27 cellular contexts compared by ENCODE assay signal in genomic region chr11:38345286-38345685, GRCh38.
DNase-seq lines count a peak whose midpoint lies in the region; ATAC-seq and TF ChIP-seq lines count a peak whose summit lies in the region.
"Had no signal": no experiment of that assay in that cellular context is flagged by ENCODE, and none has a peak within 500 bp of the region (broad histone marks: within the 10 kb centered on the region; RNA-seq: fewer than 3 reads in every experiment).

No MANE protein-coding gene starts in this region.

- H3K4me3 ChIP-seq in ACC112 (ENCODE audit: low read depth, low read length) (no peak overlapping the region), hepatocyte (no peak overlapping the region)
- H3K4me3 ChIP-seq: A549, body of pancreas, ovary had no signal

- no peak overlapping the region for H3K4me2 ChIP-seq in hepatocyte
- H3K4me2 ChIP-seq: A549, SK-N-SH had no signal

- DNase-seq in HT1080 (ENCODE audit: low read depth) (peak; percentile 6), astrocyte of the hippocampus (ENCODE audit: low read depth, low spot score) (peak; percentile 1), hepatocyte (ENCODE audit: low spot score) (peak; percentile 30), NCI-H2081 treated with DMSO at 0.1 percent for 48 hours (lab: John Stamatoyannopoulos, UW) (no peak)
- DNase-seq: activated CD4-positive, CD25-positive, alpha-beta regulatory T cell; activated CD8-positive, alpha-beta memory T cell treated with anti-CD3 and anti-CD28 coated beads, Interleukin-2, amount 10 ng/mL, durations not matched to agents 7 days and 5 days; activated gamma-delta T cell treated with Interleukin-2 at 50 U/mL for 16 hours; activated T-cell treated with anti-CD3 and anti-CD28 coated beads, Interleukin-2, amount 50 U/mL, for 4 hours; body of pancreas; CD4-positive, alpha-beta T cell; DND-41; GOT3; hypothalamus; immature natural killer cell; mesendoderm; ovary; retina; RPMI8226; SK-N-SH; stimulated activated CD4-positive, alpha-beta T cell treated with anti-CD3 and anti-CD28 coated beads, Interleukin-1b, Interleukin-23, amount 100 ng/mL, for 48 hours; stimulated activated naive CD8-positive, alpha-beta T cell treated with anti-CD3 and anti-CD28 coated beads, Interleukin-15, Interleukin-2, amounts not matched to agents 100 U/mL and 50 U/mL, for 24 hours had no signal

- H3K27ac ChIP-seq in ACC112 (ENCODE audit: low read depth, low read length) (peak overlapping the region; percentile 35; the same call in 1 of the 2 replicates), hepatocyte (peak overlapping the region; percentile 8)
- H3K27ac ChIP-seq: A549, body of pancreas, ovary had no signal

- H3K9me3 ChIP-seq in hepatocyte (ENCODE audit: low read depth) = no peaks in the 10 kb centered on the region
- H3K9me3 ChIP-seq: A549, body of pancreas, SK-N-SH had no signal

- H3K27me3 ChIP-seq in ACC112 (ENCODE audit: insufficient read depth, low read length) (no peaks in the 10 kb centered on the region), hepatocyte (no peaks in the 10 kb centered on the region)
- H3K27me3 ChIP-seq: body of pancreas, ovary had no signal

- H3K79me2 ChIP-seq in ACC112 (ENCODE audit: control insufficient read depth, insufficient read depth, low read length, unreplicated experiment) = no peaks in the 10 kb centered on the region
- H3K79me2 ChIP-seq in hepatocyte = no peaks in the 10 kb centered on the region

- H2AFZ ChIP-seq in ACC112 (ENCODE audit: low read length, unreplicated experiment) (peak overlapping the region; percentile 45), hepatocyte (no peak overlapping the region)

- 89% methylated on average over 3 of the region's 3 CpGs for WGBS in hepatocyte (ENCODE audit: low lambda C conversion rate, missing lambda C conversion rate)

- no peak for ATAC-seq in HG03521 (IDR thresholded peaks at IDR 0.05; ENCODE audit: unreplicated experiment)
- ATAC-seq in HG03439 (IDR thresholded peaks at IDR 0.05; ENCODE audit: unreplicated experiment) = no peak
- ATAC-seq in GM19452 (IDR thresholded peaks at IDR 0.05; ENCODE audit: unreplicated experiment) = no peak
- ATAC-seq: A549; activated CD8-positive, alpha-beta memory T cell treated with anti-CD3 and anti-CD28 coated beads, Interleukin-2, amount 10 ng/mL, durations not matched to agents 7 days and 5 days; activated T-cell treated with anti-CD3 and anti-CD28 coated beads, Interleukin-2, amount 50 U/mL, for 4 hours; body of pancreas; left lobe of liver; stimulated activated naive CD8-positive, alpha-beta T cell treated with anti-CD3 and anti-CD28 coated beads, Interleukin-15, Interleukin-2, amounts not matched to agents 100 U/mL and 50 U/mL, for 24 hours had no signal

- H3K36me3 ChIP-seq in ACC112 (ENCODE audit: insufficient read depth, low read length) = no peaks in the 10 kb centered on the region
- no peaks in the 10 kb centered on the region for H3K36me3 ChIP-seq in hepatocyte (replicated peaks; ENCODE audit: insufficient read depth, low read depth)
- H3K36me3 ChIP-seq: ovary had no signal

- no peak for TF ChIP-seq CTCF in hepatocyte (IDR thresholded peaks at IDR 0.05; ENCODE audit: poor library complexity)

- H3K4me1 ChIP-seq in ACC112 (ENCODE audit: control insufficient read depth, insufficient read depth, low read length, unreplicated experiment) (no peaks in the 10 kb centered on the region), hepatocyte (ENCODE audit: insufficient read depth) (no peaks in the 10 kb centered on the region)
- H3K4me1 ChIP-seq: A549, body of pancreas had no signal

- H3K9me2 ChIP-seq in hepatocyte (replicated peaks; ENCODE audit: insufficient read depth) = no peaks in the 10 kb centered on the region
- H3K9me2 ChIP-seq: SK-N-SH had no signal

- H4K20me1 ChIP-seq in hepatocyte (ENCODE audit: insufficient read depth, poor library complexity, severe bottlenecking) = no peaks in the 10 kb centered on the region
